Comparison of ENCODE assay signal across 8 cellular contexts in the genomic region with DNA sequence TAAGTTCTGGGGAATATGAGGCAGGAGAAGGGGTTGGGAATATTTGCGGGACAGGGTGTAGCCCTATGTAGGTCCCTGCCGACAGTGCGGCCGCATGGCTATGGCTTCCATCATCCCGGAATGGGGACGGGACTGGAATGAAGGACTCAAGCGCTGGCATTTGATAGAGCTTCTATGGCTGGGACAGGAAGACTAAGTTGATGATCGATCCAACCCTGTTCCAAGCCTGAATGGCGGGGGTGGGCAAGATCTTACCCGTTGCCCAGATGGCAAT. TPM values are rescaled to one million over a fixed set of nuclear protein-coding genes. Genes with fewer than 3 reads are reported as not detected.
A peak's percentile ranks its signal among the peaks of the same experiment; 100 is the strongest.
DNase-seq lines count a peak whose midpoint lies in the region; ATAC-seq and TF ChIP-seq lines count a peak whose summit lies in the region.

No MANE protein-coding gene starts in this region.

- no peak overlapping the region for H3K27ac ChIP-seq in SU-DHL-6 (ENCODE audit: low read depth, low read length)
- H3K27ac ChIP-seq in heart left ventricle: no peak overlapping the region
- H3K27ac ChIP-seq in skeletal muscle tissue (ENCODE audit: low read depth, low read length): no peak overlapping the region

- no peaks in the 10 kb centered on the region for H3K27me3 ChIP-seq in SU-DHL-6 (ENCODE audit: low read length)
- H3K27me3 ChIP-seq in heart left ventricle: peaks cover 35 to 58% (median 49%) of the 10 kb centered on the region in 9 donors
- H3K27me3 ChIP-seq in skeletal muscle tissue (ENCODE audit: control insufficient read depth in 3 of 3, insufficient read depth in 3 of 3, low read length in 3 of 3): peaks cover 46 to 55% (median 52%) of the 10 kb centered on the region in 3 donors

- TF ChIP-seq POLR2A in heart left ventricle (IDR thresholded peaks at IDR 0.05): no peak

- H3K4me3 ChIP-seq in SU-DHL-6 (ENCODE audit: insufficient read depth, low read length, poor library complexity, severe bottlenecking) (peak overlapping the region; percentile 64), heart left ventricle (peak overlapping the region; percentile 8 to 57 (median 44)), skeletal muscle tissue (ENCODE audit: low read length in 3 of 3) (peak overlapping the region; percentile 51 to 70 (median 65))

- H4K20me1 ChIP-seq in SU-DHL-6 (ENCODE audit: low read depth, low read length): no peaks in the 10 kb centered on the region

- intact Hi-C loops in heart left ventricle (cut with DNase I): loop anchor here (1.0 to 5.0 kb wide), 7 partner anchors 20 to 110 kb away; partner anchors contain the start of gene SRCIN1 (in 1 of the 10)

- TF ChIP-seq CTCF in SU-DHL-6 (IDR thresholded peaks at IDR 0.05; ENCODE audit: insufficient read depth, low read length, poor library complexity, severe bottlenecking) (no peak), heart left ventricle (IDR thresholded peaks at IDR 0.05) (no peak)

- H3K9me2 ChIP-seq in SU-DHL-6 (replicated peaks; ENCODE audit: insufficient read depth, low read length): no peaks in the 10 kb centered on the region

- peak in 1 of 4 donors; percentile 3 for ATAC-seq in heart left ventricle
- ATAC-seq in HG02840 (IDR thresholded peaks at IDR 0.05; ENCODE audit: low FRiP score, unreplicated experiment): no peak

- H3F3A ChIP-seq in SU-DHL-6 (ENCODE audit: insufficient read depth): 0 out of 2 replicates have a peak, but pooled peaks cover 7% of the 10 kb centered on the region

- peak overlapping the region; percentile 48 for H3K9ac ChIP-seq in SU-DHL-6 (ENCODE audit: low read length)
- H3K9ac ChIP-seq in skeletal muscle tissue (ENCODE audit: low read depth in 1 of 3, low read length in 3 of 3): no peak overlapping the region

- H2AFZ ChIP-seq in SU-DHL-6 (ENCODE audit: low read depth, low read length, severe bottlenecking): peak overlapping the region; percentile 95

- no peaks in the 10 kb centered on the region for H3K79me2 ChIP-seq in SU-DHL-6 (ENCODE audit: insufficient read depth, low read length)

- H3K9me3 ChIP-seq in SU-DHL-6 (ENCODE audit: insufficient read depth, low read length) (no peaks in the 10 kb centered on the region), heart left ventricle (no peaks in the 10 kb centered on the region), skeletal muscle tissue (ENCODE audit: control insufficient read depth in 3 of 3, low read length in 3 of 3) (no peaks in the 10 kb centered on the region)

- H3K36me3 ChIP-seq in SU-DHL-6 (ENCODE audit: low read length): no peaks in the 10 kb centered on the region
- H3K36me3 ChIP-seq in heart left ventricle: no peaks in the 10 kb centered on the region
- H3K36me3 ChIP-seq in skeletal muscle tissue (ENCODE audit: control insufficient read depth in 3 of 3, insufficient read depth in 3 of 3, low read length in 3 of 3): no peaks in the 10 kb centered on the region

- peak overlapping the region; percentile 96 for H3K4me2 ChIP-seq in SU-DHL-6 (ENCODE audit: low read depth, low read length, poor library complexity, severe bottlenecking)

- WGBS in heart left ventricle, 4 donors: 1 to 5% (median 3%) methylated on average over 9 to 10 of the region's 10 CpGs

- peak; percentile 30 for DNase-seq in NCI-H2107 treated with DMSO at 0.1 percent for 48 hours (lab: John Stamatoyannopoulos, UW; ENCODE audit: unreplicated experiment)
- no peak for DNase-seq in NCI-H2107 (lab: John Stamatoyannopoulos, UW)
- no peak for DNase-seq in heart left ventricle
- DNase-seq in retina: no peak
- no peak for DNase-seq in inferior parietal cortex (ENCODE audit: extremely low spot score)

- peaks cover 0 to 44% (median 25%) of the 10 kb centered on the region in 12 donors for H3K4me1 ChIP-seq in heart left ventricle
- peaks cover 25 to 36% (median 27%) of the 10 kb centered on the region in 3 donors for H3K4me1 ChIP-seq in skeletal muscle tissue (ENCODE audit: control insufficient read depth in 3 of 3, insufficient read depth in 3 of 3, low read length in 3 of 3)

RNA-seq across cellular contexts. Expression of gene SRCIN1, which starts 47.1 kb away (rescaled TPM):
- total RNA-seq in heart left ventricle (1 to 10 TPM in 5 of 9 donors, under 1 TPM in 4; 0.46 to 1.7 (median 1.1) TPM), skeletal muscle tissue (0.52 TPM)
- under 1 TPM; 0.19 to 0.95 TPM for polyA plus RNA-seq in heart left ventricle
